Comparison of ENCODE assay signal across 8 cellular contexts in the genomic region with DNA sequence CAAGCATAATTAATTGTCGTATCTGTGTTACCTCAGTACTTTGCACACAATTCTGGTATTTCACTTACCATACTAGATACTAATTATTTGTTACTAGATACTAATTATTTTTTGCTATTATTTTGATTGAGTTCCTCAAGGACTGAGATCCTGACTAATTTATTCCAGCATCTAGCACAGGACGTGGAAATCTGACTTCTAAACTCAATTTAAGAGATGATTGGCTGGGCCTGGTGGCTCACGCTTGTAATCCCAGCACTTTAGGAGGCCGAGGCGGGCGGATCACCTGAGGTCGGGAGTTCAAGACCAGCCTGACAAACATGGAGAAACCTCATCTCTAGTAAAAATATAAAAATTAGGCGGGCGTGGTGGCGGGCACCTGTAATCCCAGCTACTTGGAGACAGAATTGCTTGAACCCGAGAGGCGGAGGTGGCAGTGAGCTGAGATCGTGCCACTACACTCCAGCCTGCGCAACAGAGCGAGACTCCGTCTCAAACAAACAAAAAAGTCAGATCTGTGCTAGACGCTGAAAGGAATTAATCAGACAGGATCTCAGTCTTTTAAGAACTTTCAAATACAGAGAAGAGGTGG. TPM values are rescaled to one million over a fixed set of nuclear protein-coding genes. Genes with fewer than 3 reads are reported as not detected.
A peak's percentile ranks its signal among the peaks of the same experiment; 100 is the strongest.
DNase-seq lines count a peak whose midpoint lies in the region; ATAC-seq, FAIRE-seq and TF ChIP-seq lines count a peak whose summit lies in the region.

No MANE protein-coding gene starts in this region.

- H4K20me1 ChIP-seq in astrocyte (ENCODE audit: insufficient read depth, low read length) = no peaks in the 10 kb centered on the region

- FAIRE-seq in astrocyte (lab: Jason Lieb, UNC) = no peak
- FAIRE-seq in HTR-8/SVneo (lab: Jason Lieb, UNC) = no peak

- 62 to 76% methylated on average over 17 of the region's 17 CpGs for WGBS in lung, 2 donors

- intact Hi-C loops in Right ventricle myocardium superior (cut with DNase I) (no loop called here), upper lobe of right lung (cut with DNase I) (no loop called here)

- H3K4me3 Mint-ChIP-seq in astrocyte (ENCODE audit: unreplicated experiment) = peak overlapping the region; percentile 93

- H3K4me3 ChIP-seq in cardiac muscle cell = peak overlapping the region; percentile 48
- H3K4me3 ChIP-seq in astrocyte (ENCODE audit: insufficient read depth, low read depth, low read length) = peak overlapping the region; percentile 87
- H3K4me3 ChIP-seq in lung = no peak overlapping the region
- H3K4me3 ChIP-seq in upper lobe of right lung = peak overlapping the region; percentile 79

- peaks cover 2% of the 10 kb centered on the region for H3K4me1 Mint-ChIP-seq in astrocyte (ENCODE audit: low read depth, unreplicated experiment)

- TF ChIP-seq CTCF in cardiac muscle cell (IDR thresholded peaks at IDR 0.05; ENCODE audit: low read depth, low read length) (no peak), astrocyte (IDR thresholded peaks at IDR 0.05; ENCODE audit: insufficient read depth, low read depth, low read length) (no peak), lung (IDR thresholded peaks at IDR 0.05; ENCODE audit: control extremely low read depth, extremely low read depth) (no peak), upper lobe of right lung (IDR thresholded peaks at IDR 0.05) (no peak)

- H3K27me3 ChIP-seq in cardiac muscle cell = no peaks in the 10 kb centered on the region
- no peaks in the 10 kb centered on the region for H3K27me3 ChIP-seq in astrocyte (ENCODE audit: insufficient read depth, low read length)
- no peaks in the 10 kb centered on the region for H3K27me3 ChIP-seq in lung (ENCODE audit: control insufficient read depth, insufficient read depth)
- no peaks in the 10 kb centered on the region for H3K27me3 ChIP-seq in upper lobe of right lung

- DNase-seq in cardiac muscle cell (ENCODE audit: low read depth in 1 of 2, low spot score in 1 of 2) = no peak
- no peak for DNase-seq in Right ventricle myocardium superior
- no peak for DNase-seq in astrocyte (ENCODE audit: low read depth)
- DNase-seq in lung (ENCODE audit: low spot score) = no peak
- DNase-seq in upper lobe of right lung = no peak
- no peak for DNase-seq in globus pallidus (ENCODE audit: low spot score)
- DNase-seq in HTR-8/SVneo (ENCODE audit: insufficient read length, low spot score) = no peak
- no peak for DNase-seq in NOMO-1 (lab: John Stamatoyannopoulos, UW; ENCODE audit: unreplicated experiment in 2 of 2)

- H3K4me1 ChIP-seq in cardiac muscle cell (ENCODE audit: low read depth) (peaks cover 4% of the 10 kb centered on the region), astrocyte (ENCODE audit: insufficient read depth, low read length) (no peaks in the 10 kb centered on the region), lung (ENCODE audit: control insufficient read depth in 2 of 2, insufficient read depth in 2 of 2, low read length in 2 of 2) (no peaks in the 10 kb centered on the region), upper lobe of right lung (peaks cover 8% of the 10 kb centered on the region)

- H3K9me3 ChIP-seq in cardiac muscle cell (ENCODE audit: low read depth) (no peaks in the 10 kb centered on the region), astrocyte (ENCODE audit: insufficient read depth, low read depth, low read length) (no peaks in the 10 kb centered on the region), lung (ENCODE audit: control insufficient read depth in 2 of 2, insufficient read depth in 1 of 2, low read length in 1 of 2) (no peaks in the 10 kb centered on the region), upper lobe of right lung (no peaks in the 10 kb centered on the region)

- H2AFZ ChIP-seq in astrocyte (ENCODE audit: low read depth, low read length) = peak overlapping the region; percentile 98

- H3K36me3 Mint-ChIP-seq in astrocyte (ENCODE audit: low read depth, unreplicated experiment) = no peaks in the 10 kb centered on the region

- H3K36me3 ChIP-seq in cardiac muscle cell (no peaks in the 10 kb centered on the region), astrocyte (ENCODE audit: insufficient read depth, low read length) (no peaks in the 10 kb centered on the region), lung (ENCODE audit: control insufficient read depth in 2 of 2, insufficient read depth in 2 of 2, low read length in 2 of 2) (peaks cover 0 to 4% of the 10 kb centered on the region in 2 donors), upper lobe of right lung (peaks cover 3% of the 10 kb centered on the region)

- H3K4me2 ChIP-seq in astrocyte (ENCODE audit: low read length) = peak overlapping the region; percentile 83

- peak overlapping the region; percentile 87 for H3K9ac ChIP-seq in astrocyte (ENCODE audit: low read length)

- H3K27me3 Mint-ChIP-seq in astrocyte (ENCODE audit: low read depth, unreplicated experiment) = no peaks in the 10 kb centered on the region

- peak overlapping the region; percentile 91 for H3K27ac ChIP-seq in cardiac muscle cell
- peak overlapping the region; percentile 91 for H3K27ac ChIP-seq in astrocyte (ENCODE audit: low read depth, low read length)
- H3K27ac ChIP-seq in lung (ENCODE audit: low read depth in 1 of 2, low read length in 1 of 2) = peak overlapping the region; percentile 46 to 87
- peak overlapping the region; percentile 92 for H3K27ac ChIP-seq in upper lobe of right lung

- peak overlapping the region; percentile 97 for H3K27ac Mint-ChIP-seq in astrocyte (ENCODE audit: unreplicated experiment)

- H3K9me3 Mint-ChIP-seq in astrocyte (ENCODE audit: unreplicated experiment) = no peaks in the 10 kb centered on the region

- ATAC-seq in Right ventricle myocardium superior (ENCODE audit: poor library complexity) = no peak
- no peak for ATAC-seq in lung (ENCODE audit: insufficient read depth, low FRiP score)
- ATAC-seq in upper lobe of right lung = no peak

- H3K79me2 ChIP-seq in astrocyte (ENCODE audit: insufficient read depth, low read length) = peaks cover 4% of the 10 kb centered on the region

RNA-seq across cellular contexts. Expression of a gene that starts 0.5 kb away (rescaled TPM):
- total RNA-seq in cardiac muscle cell (18.2 and 32.0 TPM in 2 replicates), Right ventricle myocardium superior (45.4 TPM), astrocyte (23.8 and 24.6 TPM in 2 replicates), lung (10 to 100 TPM; 24.7 to 37.3 TPM), upper lobe of right lung (21.4 TPM)
- polyA plus RNA-seq in cardiac muscle cell (65.9 and 72.9 TPM in 2 replicates), lung (10 to 100 TPM; 20.5 to 38.1 TPM)

RNA-seq across cellular contexts. Expression of a gene that starts 26.3 kb away (rescaled TPM):
- 173 and 218 TPM in 2 replicates for total RNA-seq in cardiac muscle cell
- 110 and 119 TPM in 2 replicates for polyA plus RNA-seq in cardiac muscle cell
- total RNA-seq in Right ventricle myocardium superior = 97.8 TPM
- 185 and 200 TPM in 2 replicates for total RNA-seq in astrocyte
- 100 to 1,000 TPM in 1 of 2 donors, 10 to 100 TPM in 1; 93.2 to 159 TPM for total RNA-seq in lung
- 10 to 100 TPM; 45.8 to 70.3 TPM for polyA plus RNA-seq in lung
- total RNA-seq in upper lobe of right lung = 137 TPM
